Comparison of ENCODE assay signal across 1 cellular context in the genomic region with DNA sequence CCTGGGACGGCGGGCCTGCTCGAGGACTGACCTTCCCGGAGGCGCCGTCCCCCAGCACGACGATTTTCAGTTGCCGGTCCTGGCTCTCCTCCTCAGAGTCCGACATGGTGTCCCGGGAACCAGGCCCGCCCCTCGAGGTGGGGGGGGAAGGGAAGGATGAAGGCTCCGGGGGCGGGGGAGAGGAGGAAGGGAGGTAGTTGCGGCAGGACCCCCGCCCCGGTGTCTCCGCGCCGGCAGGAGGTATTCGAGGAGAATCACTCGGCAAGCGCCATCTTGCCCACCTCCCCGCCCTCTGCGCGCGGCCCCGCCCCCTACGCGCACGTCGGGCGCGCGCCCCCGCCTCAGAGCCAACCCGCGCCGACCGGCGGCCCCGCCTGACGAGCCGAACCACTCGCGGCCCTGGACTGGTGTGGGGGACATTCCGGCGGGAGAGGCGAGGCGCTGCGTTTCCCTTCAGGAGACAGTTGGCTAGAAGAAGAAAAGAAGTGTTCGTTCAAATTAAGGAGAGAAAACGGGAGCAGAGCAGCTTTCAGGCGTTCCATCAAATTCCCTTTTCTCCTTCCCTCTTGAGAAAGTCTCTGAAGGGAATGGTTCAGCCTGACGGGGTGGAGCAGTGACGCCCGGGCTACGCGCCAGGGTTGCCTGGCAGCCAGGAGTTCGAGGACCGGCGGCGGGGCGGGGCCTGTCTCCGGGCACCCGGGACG.
TF ChIP-seq lines count a peak whose summit lies in the region.

A gene (minus strand): TSS at position 296 of the 704 bp plus-strand sequence.

TF ChIP-seq in IMR-90, 13 proteins besides CTCF, POLR2A, EP300 and RAD21 (continued from another document):
- TF ChIP-seq MAZ (IDR thresholded peaks at IDR 0.05; ENCODE audit: borderline replicate concordance, low read depth, low read length) (peak; percentile 86), BHLHE40 (IDR thresholded peaks at IDR 0.05; ENCODE audit: low read depth, low read length) (peak; percentile 97), MAFK (IDR thresholded peaks at IDR 0.05; ENCODE audit: low read depth, low read length) (no peak), RFX5 (IDR thresholded peaks at IDR 0.05; ENCODE audit: low read depth, low read length) (no peak), FOS (IDR thresholded peaks at IDR 0.05; ENCODE audit: low read depth, low read length) (no peak), CEBPB (IDR thresholded peaks at IDR 0.05; ENCODE audit: low read depth, low read length) (no peak), SMC3 (IDR thresholded peaks at IDR 0.05; ENCODE audit: low read depth, low read length) (no peak), MXI1 (IDR thresholded peaks at IDR 0.05; ENCODE audit: borderline replicate concordance, low read depth, low read length) (no peak; the same call in 1 of the 2 replicates)
- TF ChIP-seq, protein P1, sequence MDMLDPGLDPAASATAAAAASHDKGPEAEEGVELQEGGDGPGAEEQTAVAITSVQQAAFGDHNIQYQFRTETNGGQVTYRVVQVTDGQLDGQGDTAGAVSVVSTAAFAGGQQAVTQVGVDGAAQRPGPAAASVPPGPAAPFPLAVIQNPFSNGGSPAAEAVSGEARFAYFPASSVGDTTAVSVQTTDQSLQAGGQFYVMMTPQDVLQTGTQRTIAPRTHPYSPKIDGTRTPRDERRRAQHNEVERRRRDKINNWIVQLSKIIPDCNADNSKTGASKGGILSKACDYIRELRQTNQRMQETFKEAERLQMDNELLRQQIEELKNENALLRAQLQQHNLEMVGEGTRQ (IDR thresholded peaks at IDR 0.05; ENCODE audit: low read depth, low read length) = peak; percentile 54; the same call in 1 of the 2 replicates
- TF ChIP-seq, protein P2, sequence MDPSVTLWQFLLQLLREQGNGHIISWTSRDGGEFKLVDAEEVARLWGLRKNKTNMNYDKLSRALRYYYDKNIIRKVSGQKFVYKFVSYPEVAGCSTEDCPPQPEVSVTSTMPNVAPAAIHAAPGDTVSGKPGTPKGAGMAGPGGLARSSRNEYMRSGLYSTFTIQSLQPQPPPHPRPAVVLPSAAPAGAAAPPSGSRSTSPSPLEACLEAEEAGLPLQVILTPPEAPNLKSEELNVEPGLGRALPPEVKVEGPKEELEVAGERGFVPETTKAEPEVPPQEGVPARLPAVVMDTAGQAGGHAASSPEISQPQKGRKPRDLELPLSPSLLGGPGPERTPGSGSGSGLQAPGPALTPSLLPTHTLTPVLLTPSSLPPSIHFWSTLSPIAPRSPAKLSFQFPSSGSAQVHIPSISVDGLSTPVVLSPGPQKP (IDR thresholded peaks at IDR 0.05; ENCODE audit: borderline replicate concordance, low read depth, low read length) = no peak
